ENCODE assay signal across 34 cellular contexts in genomic region chr19:46339491-46339890, GRCh38. TPM values are rescaled to one million over a fixed set of nuclear protein-coding genes. Genes with fewer than 3 reads are reported as not detected.
"Had no signal": no experiment of that assay in that cellular context is flagged by ENCODE, and none has a peak within 500 bp of the region (broad histone marks: within the 10 kb centered on the region; RNA-seq: fewer than 3 reads in every experiment).

No MANE protein-coding gene starts in this region.

- H3K36me3 Mint-ChIP-seq: activated CD8-positive, alpha-beta memory T cell treated with anti-CD3 and anti-CD28 coated beads, Interleukin-2, amount 10 ng/mL, durations not matched to agents 7 days and 5 days; activated naive CD4-positive, alpha-beta T cell treated with anti-CD3 and anti-CD28 coated beads, Interleukin-2, amount 10 ng/mL, durations not matched to agents 7 days and 5 days; activated naive CD8-positive, alpha-beta T cell had no signal

- DNase-seq: activated CD4-positive, alpha-beta memory T cell treated with anti-CD3 and anti-CD28 coated beads, Interleukin-2, amount 10 ng/mL, durations not matched to agents 7 days and 5 days; activated CD4-positive, alpha-beta T cell treated with anti-CD3 and anti-CD28 coated beads for 1 hour; activated CD4-positive, alpha-beta T cell treated with anti-CD3 and anti-CD28 coated beads for 48 hours; activated CD4-positive, CD25-positive, alpha-beta regulatory T cell; activated CD8-positive, alpha-beta memory T cell treated with anti-CD3 and anti-CD28 coated beads for 24 hours; activated CD8-positive, alpha-beta memory T cell treated with anti-CD3 and anti-CD28 coated beads, Interleukin-2, amount 10 ng/mL, durations not matched to agents 7 days and 5 days; activated CD8-positive, alpha-beta memory T cell treated with anti-CD3 and anti-CD28 coated beads, Interleukin-2, amount 50 U/mL, for 48 hours; activated effector memory CD4-positive, alpha-beta T cell treated with Interleukin-2 at 50 U/mL for 16 hours; activated naive CD4-positive, alpha-beta T cell treated with anti-CD3 and anti-CD28 coated beads, Interleukin-2, amount 10 ng/mL, durations not matched to agents 7 days and 5 days; activated naive CD8-positive, alpha-beta T cell treated with anti-CD3 and anti-CD28 coated beads, Interleukin-2, amount 50 U/mL, for 24 hours; activated T-cell treated with anti-CD3 and anti-CD28 coated beads, Interleukin-2, amount 50 U/mL, for 48 hours; anterior cingulate cortex; Kasumi-1; KG1; MG63; NCI-H1048; NCI-H1105 treated with DMSO at 0.1 percent for 48 hours; NCI-H1436; NCI-H1694; NCI-H1930; NCI-H2081 treated with DMSO at 0.1 percent for 48 hours; NCI-H345; NCI-H524 treated with DMSO at 0.1 percent for 48 hours; SHP77; SJCRH30; SW 1271; T-helper 1 cell; T1000; WERI-Rb-1 had no signal

- H3K27ac ChIP-seq: SJCRH30, WERI-Rb-1 had no signal

- H3K4me3 ChIP-seq: MG63, SJCRH30 had no signal

- H3K4me3 Mint-ChIP-seq: activated CD4-positive, alpha-beta memory T cell treated with anti-CD3 and anti-CD28 coated beads, Interleukin-2, amount 10 ng/mL, durations not matched to agents 7 days and 5 days; activated CD8-positive, alpha-beta memory T cell treated with anti-CD3 and anti-CD28 coated beads, Interleukin-2, amount 10 ng/mL, durations not matched to agents 7 days and 5 days; activated naive CD4-positive, alpha-beta T cell treated with anti-CD3 and anti-CD28 coated beads, Interleukin-2, amount 10 ng/mL, durations not matched to agents 7 days and 5 days; activated naive CD8-positive, alpha-beta T cell; activated naive CD8-positive, alpha-beta T cell treated with anti-CD3 and anti-CD28 coated beads, Interleukin-2, amount 50 U/mL, for 24 hours; brain had no signal

- H3K4me1 Mint-ChIP-seq: activated CD4-positive, alpha-beta memory T cell treated with anti-CD3 and anti-CD28 coated beads, Interleukin-2, amount 10 ng/mL, durations not matched to agents 7 days and 5 days; activated CD8-positive, alpha-beta memory T cell treated with anti-CD3 and anti-CD28 coated beads, Interleukin-2, amount 10 ng/mL, durations not matched to agents 7 days and 5 days; activated naive CD4-positive, alpha-beta T cell treated with anti-CD3 and anti-CD28 coated beads, Interleukin-2, amount 10 ng/mL, durations not matched to agents 7 days and 5 days; activated naive CD8-positive, alpha-beta T cell treated with anti-CD3 and anti-CD28 coated beads, Interleukin-2, amount 50 U/mL, for 24 hours; brain had no signal

- H3K4me1 ChIP-seq: SJCRH30 had no signal

- H3K27me3 ChIP-seq: SJCRH30 had no signal

- H3K36me3 ChIP-seq: MG63, SJCRH30, WERI-Rb-1 had no signal

- H3K9me3 Mint-ChIP-seq: activated CD4-positive, alpha-beta memory T cell treated with anti-CD3 and anti-CD28 coated beads, Interleukin-2, amount 10 ng/mL, durations not matched to agents 7 days and 5 days; activated naive CD4-positive, alpha-beta T cell treated with anti-CD3 and anti-CD28 coated beads, Interleukin-2, amount 10 ng/mL, durations not matched to agents 7 days and 5 days; activated naive CD8-positive, alpha-beta T cell treated with anti-CD3 and anti-CD28 coated beads, Interleukin-2, amount 50 U/mL, for 24 hours had no signal

- H3K27ac Mint-ChIP-seq: activated CD4-positive, alpha-beta memory T cell treated with anti-CD3 and anti-CD28 coated beads, Interleukin-2, amount 10 ng/mL, durations not matched to agents 7 days and 5 days; activated CD8-positive, alpha-beta memory T cell treated with anti-CD3 and anti-CD28 coated beads, Interleukin-2, amount 10 ng/mL, durations not matched to agents 7 days and 5 days; activated naive CD4-positive, alpha-beta T cell treated with anti-CD3 and anti-CD28 coated beads, Interleukin-2, amount 10 ng/mL, durations not matched to agents 7 days and 5 days; activated naive CD8-positive, alpha-beta T cell; activated naive CD8-positive, alpha-beta T cell treated with anti-CD3 and anti-CD28 coated beads, Interleukin-2, amount 50 U/mL, for 24 hours had no signal

- H3K9me3 ChIP-seq: MG63, SJCRH30 had no signal

- H3K27me3 Mint-ChIP-seq: brain had no signal

- ATAC-seq: activated CD8-positive, alpha-beta memory T cell treated with anti-CD3 and anti-CD28 coated beads, Interleukin-2, amount 10 ng/mL, durations not matched to agents 7 days and 5 days; activated naive CD8-positive, alpha-beta T cell treated with anti-CD3 and anti-CD28 coated beads, Interleukin-2, amount 50 U/mL, for 24 hours; Panc1 had no signal

RNA-seq across cellular contexts. Expression of gene HIF3A, which starts 42.6 kb away (rescaled TPM):
- total RNA-seq: activated CD4-positive, alpha-beta memory T cell treated with anti-CD3 and anti-CD28 coated beads, Interleukin-2, amount 10 ng/mL, durations not matched to agents 7 days and 5 days; activated CD8-positive, alpha-beta memory T cell treated with anti-CD3 and anti-CD28 coated beads, Interleukin-2, amount 10 ng/mL, durations not matched to agents 7 days and 5 days; NCI-H460; T-helper 2 cell treated with Interferon-gamma antibody and Interleukin-4, amounts not matched to agents 100 ng/mL and 5 ng/mL, for 36 hours had no signal
